In genomic region chr3:163622384-163622783, GRCh38 we compare ENCODE assay signal across 14 cellular contexts.
DNase-seq lines count a peak whose midpoint lies in the region; ATAC-seq and TF ChIP-seq lines count a peak whose summit lies in the region.
"Had no signal": no experiment of that assay in that cellular context is flagged by ENCODE, and none has a peak within 500 bp of the region (broad histone marks: within the 10 kb centered on the region; RNA-seq: fewer than 3 reads in every experiment).

No MANE protein-coding gene starts in this region.

- H3K4me1 ChIP-seq in DND-41 (ENCODE audit: insufficient read depth, low read length) (no peaks in the 10 kb centered on the region), right lobe of liver (no peaks in the 10 kb centered on the region), sigmoid colon (no peaks in the 10 kb centered on the region), mucosa of descending colon (ENCODE audit: low read depth) (no peaks in the 10 kb centered on the region), osteoblast (ENCODE audit: insufficient read depth, low read length) (no peaks in the 10 kb centered on the region)
- H3K4me1 ChIP-seq: esophagus squamous epithelium, pancreas had no signal

- H3K36me3 Mint-ChIP-seq in activated CD4-positive, alpha-beta memory T cell treated with anti-CD3 and anti-CD28 coated beads for 36 hours = no peaks in the 10 kb centered on the region

- H3K4me1 Mint-ChIP-seq in activated CD4-positive, alpha-beta memory T cell treated with anti-CD3 and anti-CD28 coated beads for 36 hours (ENCODE audit: low read depth) = no peaks in the 10 kb centered on the region

- TF ChIP-seq POLR2A in right lobe of liver (IDR thresholded peaks at IDR 0.05) (no peak), sigmoid colon (IDR thresholded peaks at IDR 0.05) (no peak)

- H2AFZ ChIP-seq in DND-41 (ENCODE audit: low read depth, low read length) (no peak overlapping the region), osteoblast (ENCODE audit: low read length) (no peak overlapping the region)

- H4K20me1 ChIP-seq in DND-41 (ENCODE audit: insufficient read depth, low read length) = no peaks in the 10 kb centered on the region
- no peaks in the 10 kb centered on the region for H4K20me1 ChIP-seq in osteoblast (ENCODE audit: insufficient read depth, low read length)

- no peak overlapping the region for H3K27ac ChIP-seq in DND-41 (ENCODE audit: low read length)
- no peak overlapping the region for H3K27ac ChIP-seq in right lobe of liver
- H3K27ac ChIP-seq in sigmoid colon = no peak overlapping the region
- no peak overlapping the region for H3K27ac ChIP-seq in osteoblast (ENCODE audit: low read depth, low read length)
- H3K27ac ChIP-seq: esophagus squamous epithelium, pancreas had no signal

- no peak overlapping the region for H3K27ac Mint-ChIP-seq in activated CD4-positive, alpha-beta memory T cell treated with anti-CD3 and anti-CD28 coated beads for 36 hours

- no peak overlapping the region for H3K4me2 ChIP-seq in DND-41 (ENCODE audit: insufficient read depth, low read length)
- H3K4me2 ChIP-seq in osteoblast (ENCODE audit: insufficient read depth, low read length) = no peak overlapping the region

- DNase-seq in DND-41 = no peak
- peak; percentile 6 for DNase-seq in NCI-H1092 (lab: John Stamatoyannopoulos, UW)
- peak; percentile 72 for DNase-seq in amniotic epithelial cell (ENCODE audit: low read depth)
- DNase-seq in right lobe of liver = no peak
- no peak for DNase-seq in sigmoid colon
- DNase-seq in mucosa of descending colon = no peak
- no peak for DNase-seq in osteoblast (ENCODE audit: insufficient read length, low spot score, missing footprints)
- DNase-seq in activated CD4-positive, alpha-beta memory T cell treated with anti-CD3 and anti-CD28 coated beads for 36 hours = no peak
- DNase-seq: activated T-cell treated with anti-CD3 and anti-CD28 coated beads for 4 hours; esophagus squamous epithelium; NCI-H446 treated with DMSO at 0.1 percent for 48 hours; pancreas; stimulated activated CD4-positive, alpha-beta T cell treated with anti-CD3 and anti-CD28 coated beads, Interleukin-4, amount 100 ng/mL, for 1 hour; T-helper 9 cell had no signal

- TF ChIP-seq CTCF in DND-41 (IDR thresholded peaks at IDR 0.05; ENCODE audit: borderline replicate concordance, extremely low read depth, low read length, poor library complexity, severe bottlenecking) (peak; percentile 4), right lobe of liver (IDR thresholded peaks at IDR 0.05) (peak in 3 of 4 donors; percentile 21 to 46 (median 34)), sigmoid colon (IDR thresholded peaks at IDR 0.05) (no peak), mucosa of descending colon (IDR thresholded peaks at IDR 0.05) (no peak), osteoblast (IDR thresholded peaks at IDR 0.05; ENCODE audit: extremely low read depth, low read depth, low read length) (no peak)

- H3K4me3 Mint-ChIP-seq in activated CD4-positive, alpha-beta memory T cell treated with anti-CD3 and anti-CD28 coated beads for 36 hours = no peak overlapping the region

- peaks cover 11% of the 10 kb centered on the region for H3K9me3 Mint-ChIP-seq in activated CD4-positive, alpha-beta memory T cell treated with anti-CD3 and anti-CD28 coated beads for 36 hours

- H3K79me2 ChIP-seq in DND-41 (ENCODE audit: insufficient read depth, low read length) (no peaks in the 10 kb centered on the region), osteoblast (ENCODE audit: insufficient read depth, low read length) (no peaks in the 10 kb centered on the region)

- POLR2A ChIA-PET in activated CD4-positive, alpha-beta memory T cell treated with anti-CD3 and anti-CD28 coated beads for 36 hours (lab: Charles Lee) = no interaction called here

- no peak overlapping the region for H3K9ac ChIP-seq in DND-41 (ENCODE audit: low read depth, low read length)

- ATAC-seq in DND-41 (ENCODE audit: insufficient read depth, low read depth) (no peak), right lobe of liver (peak in 3 of 4 donors; percentile 25 to 75 (median 63)), mucosa of descending colon (no peak)

- no peak for TF ChIP-seq EP300 in sigmoid colon (IDR thresholded peaks at IDR 0.05)

- H3K27me3 ChIP-seq in DND-41 (ENCODE audit: insufficient read depth, low read length, poor library complexity) (no peaks in the 10 kb centered on the region), right lobe of liver (no peaks in the 10 kb centered on the region), sigmoid colon (no peaks in the 10 kb centered on the region), osteoblast (ENCODE audit: insufficient read depth, low read length) (no peaks in the 10 kb centered on the region)
- H3K27me3 ChIP-seq: esophagus squamous epithelium, pancreas had no signal

- H3K4me3 ChIP-seq in DND-41 (ENCODE audit: low read depth in 1 of 2, low read length in 2 of 2) (no peak overlapping the region), right lobe of liver (no peak overlapping the region), sigmoid colon (no peak overlapping the region), mucosa of descending colon (no peak overlapping the region), osteoblast (ENCODE audit: insufficient read depth, low read length) (no peak overlapping the region)
- H3K4me3 ChIP-seq: esophagus squamous epithelium, pancreas had no signal

- 36% methylated on average over 3 of the region's 3 CpGs for WGBS in right lobe of liver (ENCODE audit: insufficient coverage, low coverage, low lambda C conversion rate, missing lambda C conversion rate)
- 64 to 70% methylated on average over 3 of the region's 3 CpGs for WGBS in sigmoid colon, 2 donors

- CTCF ChIA-PET in activated CD4-positive, alpha-beta memory T cell treated with anti-CD3 and anti-CD28 coated beads for 36 hours (lab: Charles Lee) = no interaction called here

- no peaks in the 10 kb centered on the region for H3K27me3 Mint-ChIP-seq in activated CD4-positive, alpha-beta memory T cell treated with anti-CD3 and anti-CD28 coated beads for 36 hours

- H3K36me3 ChIP-seq in DND-41 (ENCODE audit: insufficient read depth, low read length) (no peaks in the 10 kb centered on the region), right lobe of liver (no peaks in the 10 kb centered on the region), sigmoid colon (no peaks in the 10 kb centered on the region), mucosa of descending colon (ENCODE audit: low read depth) (no peaks in the 10 kb centered on the region), osteoblast (ENCODE audit: insufficient read depth, low read length) (no peaks in the 10 kb centered on the region)
- H3K36me3 ChIP-seq: esophagus squamous epithelium, pancreas had no signal

- intact Hi-C loops in right lobe of liver (cut with DNase I) = no loop called here
- intact Hi-C loops in sigmoid colon (cut with DNase I) = no loop called here
- intact Hi-C loops in mucosa of descending colon (cut with DNase I, micrococcal nuclease) = no loop called here
- intact Hi-C loops in activated CD4-positive, alpha-beta memory T cell treated with anti-CD3 and anti-CD28 coated beads for 36 hours (cut with micrococcal nuclease) = no loop called here

- no peaks in the 10 kb centered on the region for H3K9me3 ChIP-seq in DND-41 (ENCODE audit: insufficient read depth, low read length, severe bottlenecking)
- no peaks in the 10 kb centered on the region for H3K9me3 ChIP-seq in right lobe of liver
- no peaks in the 10 kb centered on the region for H3K9me3 ChIP-seq in sigmoid colon
- H3K9me3 ChIP-seq in mucosa of descending colon = no peaks in the 10 kb centered on the region
- no peaks in the 10 kb centered on the region for H3K9me3 ChIP-seq in osteoblast (ENCODE audit: low read depth, low read length)
- H3K9me3 ChIP-seq: esophagus squamous epithelium, pancreas had no signal

Comparison
In these comparisons a context has a peak if more than half of its experiments do, and no peak if none do; other contexts are left out.
1. ATAC-seq: peak in right lobe of liver (3 of 4); none in DND-41 (single experiment) and mucosa of descending colon (single experiment).
2. DNase-seq: peak in NCI-H1092 (single experiment) and amniotic epithelial cell (single experiment); none in DND-41 (single experiment), right lobe of liver (0 of 3), sigmoid colon (single experiment), mucosa of descending colon (0 of 3), osteoblast (single experiment) and activated CD4-positive, alpha-beta memory T cell treated with anti-CD3 and anti-CD28 coated beads for 36 hours (single experiment).
3. CTCF ChIP-seq: peak in DND-41 (single experiment) and right lobe of liver (3 of 4); none in sigmoid colon (0 of 4), mucosa of descending colon (single experiment) and osteoblast (single experiment).